ENCODE assay signal across 9 cellular contexts in the genomic region with DNA sequence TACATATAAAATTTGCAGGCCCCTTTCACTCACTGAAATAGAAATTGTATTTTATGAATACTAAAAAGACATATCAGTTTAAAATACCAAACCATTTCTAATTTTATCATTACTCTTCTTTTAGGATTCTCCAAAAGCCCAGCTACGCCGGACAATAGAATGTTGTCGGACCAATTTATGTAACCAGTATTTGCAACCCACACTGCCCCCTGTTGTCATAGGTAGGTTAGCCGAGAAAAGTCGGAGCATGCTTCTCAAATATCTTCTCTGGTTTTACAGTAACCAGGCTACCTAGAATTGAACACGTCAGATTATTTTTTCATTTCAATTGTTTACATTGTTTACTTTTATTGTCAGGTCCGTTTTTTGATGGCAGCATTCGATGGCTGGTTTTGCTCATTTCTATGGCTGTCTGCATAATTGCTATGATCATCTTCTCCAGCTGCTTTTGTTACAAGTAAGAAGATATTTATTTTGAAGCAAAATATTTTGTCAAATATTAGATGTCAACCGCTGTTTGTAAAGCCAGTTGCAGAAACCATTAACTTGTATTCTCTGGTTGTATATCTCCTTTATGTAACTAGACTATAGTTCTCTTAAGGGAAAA. TPM values are rescaled to one million over a fixed set of nuclear protein-coding genes. Genes with fewer than 3 reads are reported as not detected.
DNase-seq lines count a peak whose midpoint lies in the region; ATAC-seq and TF ChIP-seq lines count a peak whose summit lies in the region.
"Had no signal": no experiment of that assay in that cellular context is flagged by ENCODE, and none has a peak within 500 bp of the region (broad histone marks: within the 10 kb centered on the region; RNA-seq: fewer than 3 reads in every experiment).

No MANE protein-coding gene starts in this region.

- in situ Hi-C loops in ACHN (cut with HindIII; ENCODE audit: low pct_ligation_motif_present, low pct_unique_long_range_greater_than_20kb, low sequenced_read_pairs), result no loop called here

- H3K4me3 ChIP-seq in WI38 (ENCODE audit: low read depth, low read length) (no peak overlapping the region), epithelial cell of esophagus (ENCODE audit: low read length) (no peak overlapping the region), mesodermal cell (ENCODE audit: extremely low read depth, insufficient read depth, low read length, poor library complexity, severe bottlenecking) (no peak overlapping the region)

- TF ChIP-seq CTCF in GM12872 (IDR thresholded peaks at IDR 0.05; ENCODE audit: insufficient read depth, low read depth, low read length) (peak; percentile 58), WI38 (IDR thresholded peaks at IDR 0.05; ENCODE audit: low read depth, low read length) (peak; percentile 59), epithelial cell of esophagus (IDR thresholded peaks at IDR 0.05; ENCODE audit: insufficient read depth, low read depth, low read length, missing control alignments) (peak; percentile 72)

- peak; percentile 74 for DNase-seq in ACHN
- DNase-seq in NCI-H146 (lab: John Stamatoyannopoulos, UW), result peak; percentile 68
- DNase-seq in epithelial cell of esophagus (ENCODE audit: low read depth), result peak; percentile 73
- DNase-seq in superior temporal gyrus (ENCODE audit: extremely low spot score), result peak; percentile 91

- H3K4me1 ChIP-seq in mesodermal cell (ENCODE audit: control insufficient read depth, insufficient read depth, low read length, poor library complexity, severe bottlenecking), result peaks cover 4% of the 10 kb centered on the region

- peaks cover 63% of the 10 kb centered on the region for H3K36me3 ChIP-seq in mesodermal cell (ENCODE audit: control insufficient read depth, insufficient read depth, low read length)
- H3K36me3 ChIP-seq: neutrophil had no signal

- WGBS in mesodermal cell (ENCODE audit: insufficient coverage in 2 of 2), 2 experiments, result 53 to 61% methylated on average over 3 to 5 of the region's 9 CpGs

- H3K9me3 ChIP-seq in mesodermal cell (ENCODE audit: control insufficient read depth, low read length), result no peaks in the 10 kb centered on the region
- H3K9me3 ChIP-seq: neutrophil had no signal

- no peak for ATAC-seq in HG03159 (IDR thresholded peaks at IDR 0.05; ENCODE audit: unreplicated experiment)

- peak overlapping the region; percentile 55 for H3K27ac ChIP-seq in mesodermal cell (ENCODE audit: low read depth, low read length, severe bottlenecking)
- H3K27ac ChIP-seq: neutrophil had no signal

RNA-seq across cellular contexts. Expression of a gene that starts 57.6 kb away (rescaled TPM):
- polyA plus RNA-seq in mesodermal cell (2013, experiment 1 of 2), result 46.3 TPM
- 27.6 TPM for polyA plus RNA-seq in mesodermal cell (2013, experiment 2 of 2)

RNA-seq across cellular contexts. Expression of a gene that starts 58.6 kb away (rescaled TPM):
- 23.5 TPM for polyA plus RNA-seq in mesodermal cell (2013, experiment 1 of 2)
- polyA plus RNA-seq in mesodermal cell (2013, experiment 2 of 2), result 18.6 TPM
